In genomic region chr10:61775111-61775510, GRCh38 we compare ENCODE assay signal across 34 cellular contexts.
"Had no signal": no experiment of that assay in that cellular context is flagged by ENCODE, and none has a peak within 500 bp of the region (broad histone marks: within the 10 kb centered on the region; RNA-seq: fewer than 3 reads in every experiment).

No MANE protein-coding gene starts in this region.

- H3K36me3 ChIP-seq: MG63 had no signal

- H3K9me3 ChIP-seq: MG63 had no signal

- DNase-seq: Karpas-422, Kasumi-1, MG63, MM.1S, MV-4-11, NCI-H1048, NCI-H1092, NCI-H1092 treated with DMSO at 0.1 percent for 48 hours, NCI-H1105, NCI-H1105 treated with DMSO at 0.1 percent for 48 hours, NCI-H1417, NCI-H1417 treated with DMSO at 0.1 percent for 48 hours, NCI-H1436, NCI-H1436 treated with DMSO at 0.1 percent for 48 hours, NCI-H146, NCI-H1694, NCI-H1694 treated with DMSO at 0.1 percent for 48 hours, NCI-H187, NCI-H187 treated with DMSO at 0.1 percent for 48 hours, NCI-H1930, NCI-H2029, NCI-H2029 treated with DMSO at 0.1 percent for 48 hours, NCI-H2081, NCI-H2081 treated with DMSO at 0.1 percent for 48 hours, NCI-H2107, NCI-H2171, NCI-H2171 treated with DMSO at 0.1 percent for 48 hours, NCI-H2227 treated with DMSO at 0.1 percent for 48 hours, NCI-H226, NCI-H345, NCI-H446, NCI-H446 treated with DMSO at 0.1 percent for 48 hours, NCI-H510A, NCI-H510A treated with DMSO at 0.1 percent for 48 hours had no signal

- H3K4me3 ChIP-seq: MG63 had no signal

- H3K27me3 ChIP-seq: MG63 had no signal
